In the genomic region with DNA sequence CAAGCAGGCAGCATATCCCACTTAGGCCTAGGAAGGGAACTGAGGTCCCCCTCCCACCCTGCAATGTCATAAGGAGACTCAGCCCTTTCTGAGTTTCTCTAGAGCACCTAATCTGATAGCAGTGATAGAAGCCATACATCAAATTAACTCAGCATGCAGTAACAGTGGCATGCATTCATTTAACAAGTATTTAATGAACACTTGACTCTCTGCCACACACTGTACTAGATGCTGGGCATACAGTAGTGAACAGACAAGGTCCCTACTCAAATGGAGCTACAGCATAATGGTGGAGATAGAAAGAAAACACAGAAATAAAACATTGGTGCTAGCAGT, we compare ENCODE assay signal across 10 cellular contexts. TPM values are rescaled to one million over a fixed set of nuclear protein-coding genes. Genes with fewer than 3 reads are reported as not detected.
DNase-seq lines count a peak whose midpoint lies in the region; ATAC-seq and TF ChIP-seq lines count a peak whose summit lies in the region.
"Had no signal": no experiment of that assay in that cellular context is flagged by ENCODE, and none has a peak within 500 bp of the region (broad histone marks: within the 10 kb centered on the region; RNA-seq: fewer than 3 reads in every experiment).

No MANE protein-coding gene starts in this region.

- TF ChIP-seq CTCF in foreskin fibroblast (IDR thresholded peaks at IDR 0.05; ENCODE audit: low read depth, low read length), result no peak

- H3K4me3 ChIP-seq in SJSA1 (no peak overlapping the region), thymus (ENCODE audit: low read length) (no peak overlapping the region), foreskin fibroblast (ENCODE audit: low read depth in 1 of 2, low read length in 2 of 2) (no peak overlapping the region)
- H3K4me3 ChIP-seq: SJCRH30 had no signal

- peak overlapping the region; percentile 83 to 84 for H3K4me3 Mint-ChIP-seq in activated T-cell treated with anti-CD3 and anti-CD28 coated beads, Interleukin-2, amount 50 U/mL, for 72 hours

- no peak for DNase-seq in activated T-cell treated with anti-CD3 and anti-CD28 coated beads, Interleukin-2, amount 50 U/mL, for 72 hours
- DNase-seq in activated T-cell treated with anti-CD3 and anti-CD28 coated beads, Interleukin-2, amount 50 U/mL, for 1 hour, result no peak
- DNase-seq in SJSA1 (ENCODE audit: low read depth in 1 of 2, low spot score in 2 of 2), result no peak
- no peak for DNase-seq in foreskin fibroblast
- DNase-seq: COR-L47, SJCRH30 had no signal

- H3K27me3 ChIP-seq in SJSA1 (replicated peaks), result no peaks in the 10 kb centered on the region
- H3K27me3 ChIP-seq in layer of hippocampus (ENCODE audit: control insufficient read depth, insufficient read depth, low read length), result no peaks in the 10 kb centered on the region
- H3K27me3 ChIP-seq in thymus (ENCODE audit: control insufficient read depth, insufficient read depth), result no peaks in the 10 kb centered on the region
- H3K27me3 ChIP-seq: SJCRH30 had no signal

- H3K4me1 ChIP-seq in SJSA1 (replicated peaks) (peaks cover 65% of the 10 kb centered on the region), thymus (ENCODE audit: control insufficient read depth, insufficient read depth, low read length) (peaks cover 74% of the 10 kb centered on the region)

- H3K9me3 Mint-ChIP-seq in activated T-cell treated with anti-CD3 and anti-CD28 coated beads, Interleukin-2, amount 50 U/mL, for 72 hours, result no peaks in the 10 kb centered on the region

- H3K9me3 ChIP-seq in SJSA1 (replicated peaks) (no peaks in the 10 kb centered on the region), thymus (ENCODE audit: control insufficient read depth) (no peaks in the 10 kb centered on the region)
- H3K9me3 ChIP-seq: SJCRH30 had no signal

- peak overlapping the region; percentile 93; the same call in 1 of the 2 replicates for H3K27ac ChIP-seq in SJSA1
- H3K27ac ChIP-seq in layer of hippocampus (ENCODE audit: low read depth, low read length), result peak overlapping the region; percentile 48
- peak overlapping the region; percentile 92 for H3K27ac ChIP-seq in thymus (ENCODE audit: low read depth)

- no peak for ATAC-seq in activated T-cell treated with anti-CD3 and anti-CD28 coated beads, Interleukin-2, amount 50 U/mL, for 72 hours (replicated peaks in 1 of 2)
- ATAC-seq in HG03135 (IDR thresholded peaks at IDR 0.05; ENCODE audit: unreplicated experiment) (no peak), GM18907 (IDR thresholded peaks at IDR 0.05; ENCODE audit: unreplicated experiment) (no peak)

- peak overlapping the region; percentile 99 for H3K27ac Mint-ChIP-seq in activated T-cell treated with anti-CD3 and anti-CD28 coated beads, Interleukin-2, amount 50 U/mL, for 72 hours

- peaks cover 2% of the 10 kb centered on the region in 2 donors for H3K36me3 Mint-ChIP-seq in activated T-cell treated with anti-CD3 and anti-CD28 coated beads, Interleukin-2, amount 50 U/mL, for 72 hours (ENCODE audit: insufficient read depth in 2 of 2)

- H3K4me1 Mint-ChIP-seq in activated T-cell treated with anti-CD3 and anti-CD28 coated beads, Interleukin-2, amount 50 U/mL, for 72 hours (ENCODE audit: low read depth), result peaks cover 100% of the 10 kb centered on the region

- no peaks in the 10 kb centered on the region for H3K27me3 Mint-ChIP-seq in activated T-cell treated with anti-CD3 and anti-CD28 coated beads, Interleukin-2, amount 50 U/mL, for 72 hours (ENCODE audit: low read depth)

- no peaks in the 10 kb centered on the region for H3K36me3 ChIP-seq in SJSA1
- H3K36me3 ChIP-seq in thymus (ENCODE audit: control insufficient read depth, insufficient read depth), result peaks cover 4% of the 10 kb centered on the region
- H3K36me3 ChIP-seq: SJCRH30 had no signal

RNA-seq across cellular contexts. Expression of a gene that starts 58.6 kb away (rescaled TPM):
- 1 to 10 TPM; 7.0 to 7.4 TPM for total RNA-seq in activated T-cell treated with anti-CD3 and anti-CD28 coated beads, Interleukin-2, amount 50 U/mL, for 72 hours
- 2.4 and 3.5 TPM in 2 replicates for total RNA-seq in SJSA1 (2014; rRNA removed; shearing (Covaris generic))
- 25.4 TPM for polyA plus RNA-seq in thymus
